Comparison of ENCODE assay signal across 16 cellular contexts in the genomic region with DNA sequence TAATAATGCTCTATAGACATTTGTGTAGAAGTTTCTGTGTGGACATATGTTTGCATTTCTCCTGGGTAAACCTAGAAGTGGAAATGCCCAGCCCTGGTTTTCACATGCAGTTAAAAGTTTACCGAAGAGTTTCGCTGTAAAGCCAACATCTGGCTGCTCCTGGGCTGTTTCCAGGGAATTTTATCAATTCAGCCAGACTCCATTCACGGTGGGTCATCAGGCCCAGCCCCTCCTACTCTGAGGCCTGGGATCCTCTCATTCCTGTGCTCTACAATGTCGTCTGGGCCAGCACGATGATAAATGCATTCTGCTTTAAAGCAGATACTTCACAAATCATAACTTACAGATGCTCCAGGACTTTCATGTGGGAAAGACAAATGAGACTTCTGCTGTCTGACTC. TPM values are rescaled to one million over a fixed set of nuclear protein-coding genes. Genes with fewer than 3 reads are reported as not detected.
DNase-seq lines count a peak whose midpoint lies in the region; ATAC-seq and TF ChIP-seq lines count a peak whose summit lies in the region.
"Had no signal": no experiment of that assay in that cellular context is flagged by ENCODE, and none has a peak within 500 bp of the region (broad histone marks: within the 10 kb centered on the region; RNA-seq: fewer than 3 reads in every experiment).

No MANE protein-coding gene starts in this region.

- H3K9me2 ChIP-seq in GM23338 (ENCODE audit: insufficient read depth) (no peaks in the 10 kb centered on the region), hepatocyte (replicated peaks; ENCODE audit: insufficient read depth) (no peaks in the 10 kb centered on the region)

- H3K27me3 ChIP-seq in GM23338 (ENCODE audit: insufficient read depth): no peaks in the 10 kb centered on the region
- no peaks in the 10 kb centered on the region for H3K27me3 ChIP-seq in hepatocyte
- H3K27me3 ChIP-seq in gastrocnemius medialis: no peaks in the 10 kb centered on the region
- H3K27me3 ChIP-seq: pancreas had no signal

- TF ChIP-seq POLR2A in gastrocnemius medialis (IDR thresholded peaks at IDR 0.05): no peak

- TF ChIP-seq CTCF in GM23338 (conservative IDR thresholded peaks at IDR 0.05; ENCODE audit: low read depth in 2 of 2): no peak
- TF ChIP-seq CTCF in hepatocyte (IDR thresholded peaks at IDR 0.05; ENCODE audit: poor library complexity): no peak
- no peak for TF ChIP-seq CTCF in gastrocnemius medialis (IDR thresholded peaks at IDR 0.05 in 4 of 5, conservative IDR thresholded peaks at IDR 0.05 in 1 of 5)

- intact Hi-C loops in gastrocnemius medialis (cut with DNase I; ENCODE audit: low total_unique reads): no loop called here

- H3K4me2 ChIP-seq in GM23338: peak overlapping the region; percentile 56
- H3K4me2 ChIP-seq in hepatocyte: peak overlapping the region; percentile 21
- H3K4me2 ChIP-seq: BLaER1 treated with 17β-estradiol and CSF1 and Interleukin-3, amounts not matched to agents 10 nM and 100 nM had no signal

- H3K79me2 ChIP-seq in GM23338 (replicated peaks; ENCODE audit: insufficient read depth): peaks cover 92% of the 10 kb centered on the region
- H3K79me2 ChIP-seq in hepatocyte: peaks cover 78% of the 10 kb centered on the region

- DNase-seq in GM23338 (ENCODE audit: low spot score) (no peak), amniotic epithelial cell (ENCODE audit: low read depth) (peak; percentile 61), hepatocyte (ENCODE audit: low spot score) (no peak), gastrocnemius medialis (no peak), T1000 (lab: John Stamatoyannopoulos, UW) (no peak), SKM-1 (lab: John Stamatoyannopoulos, UW; ENCODE audit: unreplicated experiment) (no peak), GM19240 (ENCODE audit: insufficient read length, low spot score) (no peak), NCI-H128 (lab: John Stamatoyannopoulos, UW; ENCODE audit: unreplicated experiment) (no peak)
- DNase-seq: activated CD4-positive, alpha-beta T cell treated with anti-CD3 and anti-CD28 coated beads, Interleukin-2, amount 10 ng/mL, durations not matched to agents 24 days and 14 days; activated T-cell treated with anti-CD3 and anti-CD28 coated beads, Interleukin-2, amount 50 U/mL, for 1 hour; DMS79 treated with DMSO at 0.1 percent for 48 hours; esophagus squamous epithelium; NCI-H1930; NCI-H748 treated with DMSO at 0.1 percent for 48 hours; pancreas had no signal

- H3K9me3 ChIP-seq in hepatocyte (ENCODE audit: low read depth): no peaks in the 10 kb centered on the region
- no peaks in the 10 kb centered on the region for H3K9me3 ChIP-seq in gastrocnemius medialis
- H3K9me3 ChIP-seq: BLaER1 treated with 17β-estradiol and CSF1 and Interleukin-3, amounts not matched to agents 10 nM and 100 nM; esophagus squamous epithelium; pancreas had no signal

- 0 out of 2 replicates have a peak, but pooled peaks cover 3% of the 10 kb centered on the region for H3F3A ChIP-seq in GM23338 (replicated peaks; ENCODE audit: low read depth)

- H3K4me3 Mint-ChIP-seq in GM23338: no peak overlapping the region
- H3K4me3 Mint-ChIP-seq: activated CD4-positive, alpha-beta T cell treated with anti-CD3 and anti-CD28 coated beads, Interleukin-2, amount 10 ng/mL, durations not matched to agents 24 days and 14 days had no signal

- 9% methylated on average over 5 of the region's 5 CpGs for WGBS in hepatocyte (ENCODE audit: low lambda C conversion rate, missing lambda C conversion rate)

- H3K27ac Mint-ChIP-seq in GM23338: peak overlapping the region; percentile 98; the same call in 1 of the 2 replicates
- H3K27ac Mint-ChIP-seq: activated CD4-positive, alpha-beta T cell treated with anti-CD3 and anti-CD28 coated beads, Interleukin-2, amount 10 ng/mL, durations not matched to agents 24 days and 14 days had no signal

- H2AFZ ChIP-seq in GM23338 (no peak overlapping the region), hepatocyte (no peak overlapping the region)

- H3K4me3 ChIP-seq in GM23338: 0 out of 2 replicates have a peak overlapping the region, but pooled peaks have one; percentile 4
- H3K4me3 ChIP-seq in hepatocyte: no peak overlapping the region
- peak overlapping the region in 1 of 4 donors; percentile 4 for H3K4me3 ChIP-seq in gastrocnemius medialis
- H3K4me3 ChIP-seq: BLaER1 treated with 17β-estradiol and CSF1 and Interleukin-3, amounts not matched to agents 10 nM and 100 nM; esophagus squamous epithelium; pancreas had no signal

- peaks cover 5% of the 10 kb centered on the region; the same call in 1 of the 3 replicates for H3K36me3 Mint-ChIP-seq in GM23338 (ENCODE audit: low read depth)

- no peaks in the 10 kb centered on the region for H4K20me1 ChIP-seq in GM23338 (replicated peaks; ENCODE audit: insufficient read depth)
- H4K20me1 ChIP-seq in hepatocyte (ENCODE audit: insufficient read depth, poor library complexity, severe bottlenecking): no peaks in the 10 kb centered on the region
- H4K20me1 ChIP-seq: BLaER1 treated with 17β-estradiol and CSF1 and Interleukin-3, amounts not matched to agents 10 nM and 100 nM had no signal

- H3K36me3 ChIP-seq in GM23338 (ENCODE audit: insufficient read depth) (no peaks in the 10 kb centered on the region), hepatocyte (replicated peaks; ENCODE audit: insufficient read depth, low read depth) (no peaks in the 10 kb centered on the region), gastrocnemius medialis (no peaks in the 10 kb centered on the region)
- H3K36me3 ChIP-seq: BLaER1 treated with 17β-estradiol and CSF1 and Interleukin-3, amounts not matched to agents 10 nM and 100 nM; esophagus squamous epithelium; pancreas had no signal

- H3K4me1 Mint-ChIP-seq in GM23338: peaks cover 90% of the 10 kb centered on the region

- H3K27me3 Mint-ChIP-seq in GM23338 (ENCODE audit: insufficient read depth, low read depth, poor library complexity): peaks cover 7% of the 10 kb centered on the region

- in situ Hi-C loops in gastrocnemius medialis (cut with MboI; ENCODE audit: low sequenced_read_pairs in 4 of 4): loop anchor here (5.0 to 25.0 kb wide), 5 partner anchors 319 to 719 kb away; no protein-coding TSS in a partner anchor

- H3K27ac ChIP-seq in GM23338 (ENCODE audit: low read depth): peak overlapping the region; percentile 95
- peak overlapping the region; percentile 45 for H3K27ac ChIP-seq in hepatocyte
- H3K27ac ChIP-seq in gastrocnemius medialis: peak overlapping the region in 3 of 4 donors; percentile 3 to 51 (median 39)
- H3K27ac ChIP-seq: BLaER1 treated with 17β-estradiol and CSF1 and Interleukin-3, amounts not matched to agents 10 nM and 100 nM; pancreas had no signal

- ATAC-seq in GM23338 (no peak), gastrocnemius medialis (no peak)

- H3K4me1 ChIP-seq in GM23338 (ENCODE audit: insufficient read depth) (peaks cover 87% of the 10 kb centered on the region), hepatocyte (ENCODE audit: insufficient read depth) (peaks cover 45% of the 10 kb centered on the region), gastrocnemius medialis (peaks cover 64 to 86% of the 10 kb centered on the region in 2 donors)

- no peaks in the 10 kb centered on the region for H3K9me3 Mint-ChIP-seq in GM23338
- H3K9me3 Mint-ChIP-seq: activated CD4-positive, alpha-beta T cell treated with anti-CD3 and anti-CD28 coated beads, Interleukin-2, amount 10 ng/mL, durations not matched to agents 24 days and 14 days had no signal

TF ChIP-seq in GM23338, 12 proteins besides CTCF, POLR2A, EP300 and RAD21 (continues in another document):
- TF ChIP-seq, protein P1, sequence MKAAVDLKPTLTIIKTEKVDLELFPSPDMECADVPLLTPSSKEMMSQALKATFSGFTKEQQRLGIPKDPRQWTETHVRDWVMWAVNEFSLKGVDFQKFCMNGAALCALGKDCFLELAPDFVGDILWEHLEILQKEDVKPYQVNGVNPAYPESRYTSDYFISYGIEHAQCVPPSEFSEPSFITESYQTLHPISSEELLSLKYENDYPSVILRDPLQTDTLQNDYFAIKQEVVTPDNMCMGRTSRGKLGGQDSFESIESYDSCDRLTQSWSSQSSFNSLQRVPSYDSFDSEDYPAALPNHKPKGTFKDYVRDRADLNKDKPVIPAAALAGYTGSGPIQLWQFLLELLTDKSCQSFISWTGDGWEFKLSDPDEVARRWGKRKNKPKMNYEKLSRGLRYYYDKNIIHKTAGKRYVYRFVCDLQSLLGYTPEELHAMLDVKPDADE (IDR thresholded peaks at IDR 0.05): no peak
- TF ChIP-seq ZNF331 (CRISPR knock-in tag; IDR thresholded peaks at IDR 0.05; ENCODE audit: low read depth): no peak
- TF ChIP-seq CREB1 (CRISPR knock-in tag; IDR thresholded peaks at IDR 0.05; ENCODE audit: low read depth): no peak

RNA-seq across cellular contexts. Expression of a gene that starts 7.1 kb away (rescaled TPM):
- 15.4 and 16.9 TPM in 2 replicates for total RNA-seq in GM23338 (2014; rRNA removed; shearing (Covaris generic))
- polyA plus RNA-seq in GM23338 (2016; fragmentation: Nextera tagmentation; extraction: Ambion mirVana) (4.7 and 5.4 TPM in 2 replicates), hepatocyte (2.5 and 3.5 TPM in 2 replicates)
- total RNA-seq in hepatocyte (5.3 and 13.0 TPM in 2 replicates), gastrocnemius medialis (10 to 100 TPM; 18.9 to 34.5 (median 29.1) TPM)
- total RNA-seq: activated CD4-positive, alpha-beta T cell treated with anti-CD3 and anti-CD28 coated beads, Interleukin-2, amount 10 ng/mL, durations not matched to agents 24 days and 14 days had no signal

Comparison
In these comparisons a context has a peak if more than half of its experiments do, and no peak if none do; other contexts are left out.
1. H3K27ac ChIP-seq: peak in every context shown above with its lines; median percentile 95 in GM23338; 45 in hepatocyte; 39 in gastrocnemius medialis.